8 cellular contexts compared by ENCODE assay signal in the genomic region with DNA sequence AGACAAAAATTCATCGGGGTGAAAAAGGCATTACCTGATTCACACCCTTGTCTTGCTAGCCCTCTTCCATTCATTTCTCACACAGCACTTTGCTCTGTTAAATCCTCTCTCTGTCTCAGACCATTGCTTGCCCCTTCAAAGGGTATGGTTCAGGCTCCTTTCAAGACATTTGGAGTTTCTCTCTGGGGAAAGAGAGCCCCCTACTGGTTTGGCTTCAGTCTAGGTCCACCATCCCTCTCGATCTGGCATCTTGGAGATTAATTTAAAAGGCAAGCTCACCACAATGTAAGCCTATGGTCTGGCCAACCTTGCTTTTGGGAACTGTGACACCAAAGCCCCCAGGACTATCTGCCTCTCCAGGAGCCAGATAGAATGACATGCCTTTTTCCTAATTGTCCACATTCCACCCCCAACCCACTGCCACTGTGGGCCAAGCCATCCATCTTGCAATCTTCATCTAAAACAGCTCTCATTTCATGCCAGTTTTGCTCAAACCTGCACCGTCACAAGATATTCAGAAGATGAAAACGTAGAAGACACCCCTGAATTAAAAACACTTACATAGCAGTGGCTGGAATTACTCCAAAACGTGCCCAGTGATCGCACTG.
DNase-seq lines count a peak whose midpoint lies in the region; ATAC-seq and TF ChIP-seq lines count a peak whose summit lies in the region.

No MANE protein-coding gene starts in this region.

- peak; percentile 87 for TF ChIP-seq CTCF in epithelial cell of esophagus (IDR thresholded peaks at IDR 0.05; ENCODE audit: insufficient read depth, low read depth, low read length, missing control alignments)

- peak; percentile 49 for DNase-seq in CD1c-positive myeloid dendritic cell (ENCODE audit: extremely low spot score)
- DNase-seq in NCI-H1417 (lab: John Stamatoyannopoulos, UW): peak; percentile 42 to 83 (median 66)
- DNase-seq in T-helper 1 cell: peak in 3 of 5 donors; percentile 7 to 49 (median 23)
- peak; percentile 59 for DNase-seq in epithelial cell of esophagus (ENCODE audit: low read depth)
- peak; percentile 52 for DNase-seq in mucosa of gallbladder (ENCODE audit: low spot score)
- DNase-seq in activated effector memory CD4-positive, alpha-beta T cell treated with Interleukin-2 at 50 U/mL for 16 hours: no peak

- ATAC-seq in GM18517 (IDR thresholded peaks at IDR 0.05; ENCODE audit: unreplicated experiment) (peak; percentile 74), HG02852 (IDR thresholded peaks at IDR 0.05; ENCODE audit: unreplicated experiment) (peak; percentile 86)

- H3K4me3 ChIP-seq in epithelial cell of esophagus (ENCODE audit: low read length): no peak overlapping the region
